ENCODE assay signal across 8 cellular contexts in the genomic region with DNA sequence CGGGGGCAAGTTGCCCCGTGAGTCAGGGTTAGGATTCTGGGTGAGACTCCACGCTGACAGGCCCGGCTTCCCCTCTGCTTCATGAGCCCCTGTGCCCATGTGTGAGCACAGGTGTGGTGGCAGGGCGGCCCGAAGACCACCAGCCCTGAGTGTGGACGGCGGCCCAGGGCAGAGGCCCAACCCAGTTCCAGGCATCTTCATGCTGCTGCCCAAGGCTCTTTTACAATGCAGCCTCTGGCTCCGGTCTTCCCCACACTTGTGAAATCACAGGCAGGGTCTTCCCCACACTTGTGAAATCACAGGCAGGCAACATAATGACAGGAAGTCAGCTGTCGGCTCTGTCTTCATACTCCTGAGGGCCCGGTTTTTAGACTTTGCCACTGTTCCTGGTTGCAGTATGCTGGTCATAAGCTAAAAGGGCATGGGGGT.
A peak's percentile ranks its signal among the peaks of the same experiment; 100 is the strongest.
DNase-seq lines count a peak whose midpoint lies in the region; ATAC-seq, FAIRE-seq and TF ChIP-seq lines count a peak whose summit lies in the region.

No MANE protein-coding gene starts in this region.

- intact Hi-C loops in HCT116 (cut with micrococcal nuclease): loop anchor here (1.0 to 10.0 kb wide), 2 partner anchors 51 to 231 kb away; no protein-coding TSS in a partner anchor

- no peak overlapping the region for H3K14ac ChIP-seq in mesenchymal stem cell (ENCODE audit: low read length in 2 of 2)

- H3K23ac ChIP-seq in mesenchymal stem cell (ENCODE audit: low read length in 2 of 2): peak overlapping the region in 1 of 2 experiments; percentile 57

- peak overlapping the region; percentile 79 for H4K91ac ChIP-seq in mesenchymal stem cell (ENCODE audit: low read length)

- peaks cover 0 to 60% of the 10 kb centered on the region in 2 experiments; a peak in 2 of 4 replicates for H3K36me3 ChIP-seq in HCT116 (ENCODE audit: control insufficient read depth in 1 of 2, insufficient read depth in 2 of 2, low read length in 2 of 2)
- H3K36me3 ChIP-seq in astrocyte (ENCODE audit: insufficient read depth, low read length): peaks cover 17% of the 10 kb centered on the region
- peaks cover 39 to 93% of the 10 kb centered on the region in 2 experiments for H3K36me3 ChIP-seq in mesenchymal stem cell (ENCODE audit: control insufficient read depth in 1 of 2, insufficient read depth in 2 of 2, low read depth in 1 of 2, low read length in 2 of 2)

- no peaks in the 10 kb centered on the region for H3K27me3 Mint-ChIP-seq in astrocyte (ENCODE audit: low read depth, unreplicated experiment)

- H4K20me1 ChIP-seq in HCT116 (ENCODE audit: insufficient read depth): no peaks in the 10 kb centered on the region
- no peaks in the 10 kb centered on the region for H4K20me1 ChIP-seq in astrocyte (ENCODE audit: insufficient read depth, low read length)

- H3K4me2 ChIP-seq in HCT116 (ENCODE audit: low read length): peak overlapping the region; percentile 71
- no peak overlapping the region for H3K4me2 ChIP-seq in astrocyte (ENCODE audit: low read length)
- no peak overlapping the region for H3K4me2 ChIP-seq in mesenchymal stem cell (ENCODE audit: low read length, poor library complexity, severe bottlenecking)

- CTCF ChIA-PET in AG04450 (lab: Charles Lee): no interaction called here
- CTCF ChIA-PET in HCT116 (lab: Charles Lee): interaction anchor here (1.4 kb wide), 1 partner anchor 227 kb away, joined by 3 read pairs; no protein-coding TSS in a partner anchor

- no peak overlapping the region for H2BK5ac ChIP-seq in mesenchymal stem cell (ENCODE audit: low read depth, low read length, poor library complexity, severe bottlenecking)

- H2AFZ ChIP-seq in HCT116 (ENCODE audit: low read depth, low read length, poor library complexity, severe bottlenecking): no peak overlapping the region
- H2AFZ ChIP-seq in astrocyte (ENCODE audit: low read depth, low read length): no peak overlapping the region
- no peak overlapping the region for H2AFZ ChIP-seq in mesenchymal stem cell (ENCODE audit: low read depth, low read length)

- no peak overlapping the region for H3K4me3 Mint-ChIP-seq in astrocyte (ENCODE audit: unreplicated experiment)

- H3K4me1 ChIP-seq in HCT116 (ENCODE audit: control insufficient read depth in 1 of 2, insufficient read depth in 2 of 2, low read length in 2 of 2) (peaks cover 28 to 73% of the 10 kb centered on the region in 2 experiments), astrocyte (ENCODE audit: insufficient read depth, low read length) (peaks cover 54% of the 10 kb centered on the region), mesenchymal stem cell (ENCODE audit: control insufficient read depth, insufficient read depth, low read depth, low read length) (peaks cover 39% of the 10 kb centered on the region)

- no peak for TF ChIP-seq CTCF in AG04450 (IDR thresholded peaks at IDR 0.05; ENCODE audit: low read depth, low read length)
- no peak for TF ChIP-seq CTCF in HCT116 (IDR thresholded peaks at IDR 0.05 in 2 of 3, conservative IDR thresholded peaks at IDR 0.05 in 1 of 3; ENCODE audit: borderline replicate concordance in 1 of 3, insufficient read depth in 1 of 3, low read depth in 2 of 3, low read length in 2 of 3)
- TF ChIP-seq CTCF in astrocyte (IDR thresholded peaks at IDR 0.05; ENCODE audit: insufficient read depth, low read depth, low read length): no peak

- H2BK15ac ChIP-seq in mesenchymal stem cell (ENCODE audit: low read depth, poor library complexity, severe bottlenecking): peak overlapping the region; percentile 55

- POLR2A ChIA-PET in AG04450 (lab: Yijun Ruan, JAX) (interaction anchor here (0.8 to 1.0 kb wide), 2 partner anchors 13 to 29 kb away, joined by 3 read pairs; no protein-coding TSS in a partner anchor), HCT116 (lab: Charles Lee) (interaction anchor here (0.9 to 1.2 kb wide), 3 partner anchors 20 to 51 kb away, joined by 3 read pairs; no protein-coding TSS in a partner anchor)

- H3K27ac ChIP-seq in AG04450 (ENCODE audit: low read depth, low read length) (peak overlapping the region; percentile 98), HCT116 (ENCODE audit: low read depth, low read length) (peak overlapping the region; percentile 70), astrocyte (ENCODE audit: low read depth, low read length) (peak overlapping the region; percentile 1), mesenchymal stem cell (ENCODE audit: low read length, poor library complexity, severe bottlenecking) (no peak overlapping the region)

- BruUV-seq in HCT116 (replicated peaks; lab: Mats Ljungman, UMichigan): no TSS peak

- DNase-seq in AG04450 (ENCODE audit: low read depth, low spot score) (no peak), HCT116 (ENCODE audit: low read depth, low spot score) (no peak), astrocyte (ENCODE audit: low read depth) (no peak), mesenchymal stem cell (peak; percentile 93), NCI-H1105 treated with DMSO at 0.1 percent for 48 hours (lab: John Stamatoyannopoulos, UW) (no peak), NCI-H345 (lab: John Stamatoyannopoulos, UW) (no peak), AG08396 (ENCODE audit: low spot score) (no peak), SK-N-DZ (ENCODE audit: low spot score) (no peak)

- no peak for FAIRE-seq in astrocyte (lab: Jason Lieb, UNC)

- H2AK5ac ChIP-seq in mesenchymal stem cell (ENCODE audit: low read length, severe bottlenecking): peak overlapping the region; percentile 16

- H3K18ac ChIP-seq in mesenchymal stem cell (ENCODE audit: low read depth in 1 of 2, low read length in 2 of 2): peak overlapping the region; percentile 81 to 90

- peaks cover 36% of the 10 kb centered on the region for H3K36me3 Mint-ChIP-seq in astrocyte (ENCODE audit: low read depth, unreplicated experiment)

- peak overlapping the region; percentile 13 to 75 for H3K4ac ChIP-seq in mesenchymal stem cell (ENCODE audit: low read depth in 1 of 2, low read length in 2 of 2)

- H3K79me1 ChIP-seq in mesenchymal stem cell (replicated peaks; ENCODE audit: low read length, poor library complexity, severe bottlenecking): peaks cover 10% of the 10 kb centered on the region

- H3K27ac Mint-ChIP-seq in astrocyte (ENCODE audit: unreplicated experiment): peak overlapping the region; percentile 12

- ATAC-seq in HCT116: no peak

- peaks cover 51% of the 10 kb centered on the region for H3K4me1 Mint-ChIP-seq in astrocyte (ENCODE audit: low read depth, unreplicated experiment)

- RAD21 ChIA-PET in HCT116 (lab: Charles Lee; ENCODE audit: low non-redundant PET in 1 of 2, low total read pairs in 2 of 2, uncharacterized antibody in 2 of 2, unreplicated experiment in 2 of 2): no interaction called here

- TF ChIP-seq RAD21 in HCT116 (IDR thresholded peaks at IDR 0.05; ENCODE audit: low read depth): no peak

- no peaks in the 10 kb centered on the region; the same call in 1 of the 2 replicates for H3K9me3 ChIP-seq in AG04450 (ENCODE audit: control insufficient read depth, insufficient read depth, low read length)
- H3K9me3 ChIP-seq in HCT116 (ENCODE audit: control insufficient read depth in 1 of 2, insufficient read depth in 1 of 2, low read depth in 1 of 2, low read length in 2 of 2): no peaks in the 10 kb centered on the region
- H3K9me3 ChIP-seq in astrocyte (ENCODE audit: insufficient read depth, low read depth, low read length): no peaks in the 10 kb centered on the region
- no peaks in the 10 kb centered on the region for H3K9me3 ChIP-seq in mesenchymal stem cell (ENCODE audit: control insufficient read depth, low read length)

- H4K8ac ChIP-seq in mesenchymal stem cell (ENCODE audit: low read length): peak overlapping the region; percentile 43

- H3K9me2 ChIP-seq in HCT116 (ENCODE audit: insufficient read depth): no peaks in the 10 kb centered on the region

- H3K79me2 ChIP-seq in HCT116 (ENCODE audit: insufficient read depth, low read length): peaks cover 33% of the 10 kb centered on the region; the same call in 1 of the 2 replicates
- peaks cover 31% of the 10 kb centered on the region for H3K79me2 ChIP-seq in astrocyte (ENCODE audit: insufficient read depth, low read length)

- WGBS in mesenchymal stem cell: 54% methylated on average over 11 of the region's 11 CpGs

- peaks cover 2% of the 10 kb centered on the region for H3K9me3 Mint-ChIP-seq in astrocyte (ENCODE audit: unreplicated experiment)

- H3K27me3 ChIP-seq in AG04450 (ENCODE audit: control insufficient read depth, insufficient read depth, low read length) (no peaks in the 10 kb centered on the region), HCT116 (ENCODE audit: insufficient read depth, low read length) (no peaks in the 10 kb centered on the region), astrocyte (ENCODE audit: insufficient read depth, low read length) (no peaks in the 10 kb centered on the region), mesenchymal stem cell (ENCODE audit: control insufficient read depth in 1 of 2, insufficient read depth in 1 of 2, low read length in 2 of 2) (no peaks in the 10 kb centered on the region)

- H3K4me3 ChIP-seq in AG04450 (ENCODE audit: low read depth, low read length): no peak overlapping the region
- H3K4me3 ChIP-seq in HCT116 (replicated peaks in 1 of 2; ENCODE audit: low read depth in 1 of 2, low read length in 2 of 2): no peak overlapping the region
- H3K4me3 ChIP-seq in astrocyte (ENCODE audit: insufficient read depth, low read depth, low read length): no peak overlapping the region
- H3K4me3 ChIP-seq in mesenchymal stem cell (ENCODE audit: insufficient read depth in 1 of 2, low read depth in 1 of 2, low read length in 2 of 2): no peak overlapping the region

- H2BK12ac ChIP-seq in mesenchymal stem cell (ENCODE audit: low read length in 2 of 2): peak overlapping the region; percentile 46 to 69

- H2BK120ac ChIP-seq in mesenchymal stem cell (ENCODE audit: low read depth, low read length): no peak overlapping the region

- H3K9ac ChIP-seq in HCT116 (ENCODE audit: low read length) (peak overlapping the region; percentile 58), astrocyte (ENCODE audit: low read length) (no peak overlapping the region), mesenchymal stem cell (ENCODE audit: low read length) (no peak overlapping the region)

- no peak for TF ChIP-seq POLR2A in HCT116 (IDR thresholded peaks at IDR 0.05; ENCODE audit: borderline replicate concordance, extremely low read depth, insufficient read depth, insufficient read length)
